ENCODE assay signal across 23 cellular contexts in the genomic region with DNA sequence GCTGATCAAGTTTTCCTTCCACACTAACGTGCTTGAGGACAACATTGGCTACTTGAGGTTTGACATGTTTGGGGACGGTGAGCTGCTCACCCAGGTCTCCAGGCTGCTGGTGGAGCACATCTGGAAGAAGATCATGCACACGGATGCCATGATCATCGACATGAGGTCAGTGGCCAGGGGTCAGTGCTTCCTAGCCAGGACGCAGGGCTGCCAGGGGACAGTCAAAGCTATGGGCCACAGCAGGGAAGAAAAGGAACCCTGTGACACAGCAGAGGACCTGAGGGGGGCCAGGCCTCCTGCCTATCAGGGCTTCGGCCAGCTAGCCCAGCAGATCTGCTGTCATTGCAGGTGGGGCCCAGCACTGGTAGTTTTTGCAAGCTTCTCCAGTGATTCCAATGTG. TPM values are rescaled to one million over a fixed set of nuclear protein-coding genes. Genes with fewer than 3 reads are reported as not detected.
DNase-seq lines count a peak whose midpoint lies in the region; ATAC-seq, FAIRE-seq and TF ChIP-seq lines count a peak whose summit lies in the region.
"Had no signal": no experiment of that assay in that cellular context is flagged by ENCODE, and none has a peak within 500 bp of the region (broad histone marks: within the 10 kb centered on the region; RNA-seq: fewer than 3 reads in every experiment).

No MANE protein-coding gene starts in this region.

- H3K4me1 Mint-ChIP-seq in CD14-positive monocyte = no peaks in the 10 kb centered on the region
- H3K4me1 Mint-ChIP-seq: CD4-positive, alpha-beta memory T cell; H9 had no signal

- no peaks in the 10 kb centered on the region for H3K36me3 ChIP-seq in kidney (ENCODE audit: control insufficient read depth in 1 of 2, insufficient read depth in 2 of 2, low read length in 2 of 2)
- H3K36me3 ChIP-seq in hepatocyte (replicated peaks; ENCODE audit: insufficient read depth, low read depth) = no peaks in the 10 kb centered on the region

- DNase-seq in activated CD4-positive, CD25-positive, alpha-beta regulatory T cell treated with anti-CD3 and anti-CD28 coated beads, Interleukin-2, amount 50 U/mL, for 72 hours = peak; percentile 11
- no peak for DNase-seq in activated CD4-positive, CD25-positive, alpha-beta regulatory T cell (lab: John Stamatoyannopoulos, UW)
- DNase-seq in CD14-positive monocyte (ENCODE audit: low spot score) = peak; percentile 16
- peak; percentile 17 for DNase-seq in kidney
- DNase-seq in sciatic nerve (ENCODE audit: low spot score) = peak; percentile 32
- no peak for DNase-seq in NCI-H146 (lab: John Stamatoyannopoulos, UW)
- DNase-seq in activated CD4-positive, alpha-beta T cell treated with anti-CD3 and anti-CD28 coated beads, Interleukin-2, amount 50 U/mL, for 48 hours = no peak
- DNase-seq in hepatocyte (ENCODE audit: low spot score) = no peak
- DNase-seq: AML-193; CD4-positive, alpha-beta memory T cell; DMS153; DMS79; GDM1; GOT3; H9 had no signal

- H3K4me1 ChIP-seq in kidney (ENCODE audit: control insufficient read depth in 1 of 2, insufficient read depth in 1 of 2, low read depth in 1 of 2, low read length in 2 of 2) (no peaks in the 10 kb centered on the region), hepatocyte (ENCODE audit: insufficient read depth) (no peaks in the 10 kb centered on the region)
- H3K4me1 ChIP-seq: A549 had no signal

- no peaks in the 10 kb centered on the region for H3K79me2 ChIP-seq in hepatocyte

- H3K4me2 ChIP-seq in hepatocyte = no peak overlapping the region
- H3K4me2 ChIP-seq: A549 had no signal

- H3K27ac Mint-ChIP-seq in CD14-positive monocyte = peak overlapping the region in 1 of 7 donors; percentile 81
- H3K27ac Mint-ChIP-seq: CD4-positive, alpha-beta memory T cell had no signal

- H3K4me3 ChIP-seq in kidney (ENCODE audit: low read length in 2 of 2) (no peak overlapping the region), hepatocyte (no peak overlapping the region)
- H3K4me3 ChIP-seq: A549 had no signal

- H3K36me3 Mint-ChIP-seq in CD14-positive monocyte = no peaks in the 10 kb centered on the region
- H3K36me3 Mint-ChIP-seq: CD4-positive, alpha-beta memory T cell had no signal

- no peaks in the 10 kb centered on the region for H3K9me2 ChIP-seq in hepatocyte (replicated peaks; ENCODE audit: insufficient read depth)

- intact Hi-C loops in CD14-positive monocyte (cut with micrococcal nuclease) = no loop called here
- intact Hi-C loops in kidney (cut with DNase I) = no loop called here
- intact Hi-C loops in sciatic nerve (cut with DNase I) = no loop called here

- H3K27ac ChIP-seq in kidney (ENCODE audit: low read depth in 2 of 2, low read length in 2 of 2) (no peak overlapping the region), hepatocyte (no peak overlapping the region)
- H3K27ac ChIP-seq: 22Rv1, A549, C4-2B had no signal

- no peaks in the 10 kb centered on the region for H3K27me3 ChIP-seq in hepatocyte

- 97% methylated on average over 6 of the region's 6 CpGs for WGBS in hepatocyte (ENCODE audit: low lambda C conversion rate, missing lambda C conversion rate)

- no peak overlapping the region for H3K4me3 Mint-ChIP-seq in CD14-positive monocyte
- H3K4me3 Mint-ChIP-seq: CD4-positive, alpha-beta memory T cell; H9 had no signal

- H3K9ac ChIP-seq in kidney (ENCODE audit: low read length in 2 of 2) = no peak overlapping the region

- H3K9me3 ChIP-seq in kidney (ENCODE audit: control insufficient read depth in 1 of 2, low read length in 2 of 2) = no peaks in the 10 kb centered on the region
- no peaks in the 10 kb centered on the region for H3K9me3 ChIP-seq in hepatocyte (ENCODE audit: low read depth)
- H3K9me3 ChIP-seq: A549 had no signal

- no peaks in the 10 kb centered on the region for H3K9me3 Mint-ChIP-seq in CD14-positive monocyte
- H3K9me3 Mint-ChIP-seq: CD4-positive, alpha-beta memory T cell; H9 had no signal

- TF ChIP-seq CTCF in CD14-positive monocyte (IDR thresholded peaks at IDR 0.05) = no peak
- TF ChIP-seq CTCF in kidney (IDR thresholded peaks at IDR 0.05; ENCODE audit: borderline replicate concordance, extremely low read depth, insufficient read depth) = no peak
- TF ChIP-seq CTCF in hepatocyte (IDR thresholded peaks at IDR 0.05; ENCODE audit: poor library complexity) = no peak

- peaks cover 0 to 3% (median 2%) of the 10 kb centered on the region in 3 donors for H3K27me3 Mint-ChIP-seq in CD14-positive monocyte (ENCODE audit: low read depth in 3 of 3)
- H3K27me3 Mint-ChIP-seq: CD4-positive, alpha-beta memory T cell had no signal

- no peak for FAIRE-seq in kidney (lab: Jason Lieb, UNC)
- FAIRE-seq: A549, GM12892, GM18507, HTR-8/SVneo had no signal

- no peak overlapping the region for H2AFZ ChIP-seq in hepatocyte

- ATAC-seq in sciatic nerve = no peak

- no peaks in the 10 kb centered on the region for H4K20me1 ChIP-seq in hepatocyte (ENCODE audit: insufficient read depth, poor library complexity, severe bottlenecking)

RNA-seq across cellular contexts. Expression of a gene that starts 5.2 kb away (rescaled TPM):
- polyA plus RNA-seq in CD14-positive monocyte (not detected), kidney (ENCODE audit: insufficient read depth, low read depth, low replicate concordance) (not detected), hepatocyte (1.1 and 1.3 TPM in 2 replicates)
- total RNA-seq in kidney (not detected), sciatic nerve (not detected), hepatocyte (0.53 and 0.56 TPM in 2 replicates)
- total RNA-seq: CD4-positive, alpha-beta memory T cell; Daoy; H9 had no signal
- polyA plus RNA-seq: A549; BJ; CD4-positive, alpha-beta memory T cell had no signal

RNA-seq across cellular contexts. Expression of a gene that starts 30.7 kb away (rescaled TPM):
- not detected for polyA plus RNA-seq in CD14-positive monocyte
- total RNA-seq in kidney = 0.09 TPM
- 4.0 TPM for polyA plus RNA-seq in kidney (ENCODE audit: insufficient read depth, low read depth, low replicate concordance)
- 0.71 TPM for total RNA-seq in sciatic nerve
- 1.2 and 2.0 TPM in 2 replicates for total RNA-seq in hepatocyte
- polyA plus RNA-seq in hepatocyte = 1.8 and 2.5 TPM in 2 replicates
- total RNA-seq: CD4-positive, alpha-beta memory T cell had no signal

RNA-seq across cellular contexts. Expression of a gene that starts 31.1 kb away (rescaled TPM):
- not detected for polyA plus RNA-seq in CD14-positive monocyte
- not detected for total RNA-seq in kidney
- polyA plus RNA-seq in kidney (ENCODE audit: insufficient read depth, low read depth, low replicate concordance) = not detected
- total RNA-seq in sciatic nerve = not detected
- total RNA-seq in hepatocyte = not detected in 2 replicates
- polyA plus RNA-seq in hepatocyte = 0.39 TPM in 1 of 2 replicates, not detected in the other
- total RNA-seq: CD4-positive, alpha-beta memory T cell; Daoy; H9 had no signal
- polyA plus RNA-seq: A549; BJ; CD4-positive, alpha-beta memory T cell had no signal

RNA-seq across cellular contexts. Expression of a gene that starts 53.4 kb away (rescaled TPM):
- polyA plus RNA-seq in CD14-positive monocyte (not detected), kidney (ENCODE audit: insufficient read depth, low read depth, low replicate concordance) (not detected), hepatocyte (3.3 and 5.7 TPM in 2 replicates)
- total RNA-seq in kidney (1.1 TPM), sciatic nerve (14.4 TPM), hepatocyte (2.3 and 2.5 TPM in 2 replicates)
- polyA plus RNA-seq: BJ had no signal

Comparison
In these comparisons a context has a peak if more than half of its experiments do, and no peak if none do; other contexts are left out.
1. DNase-seq: peak in activated CD4-positive, CD25-positive, alpha-beta regulatory T cell treated with anti-CD3 and anti-CD28 coated beads, Interleukin-2, amount 50 U/mL, for 72 hours (single experiment), CD14-positive monocyte (single experiment), kidney (single experiment) and sciatic nerve (single experiment); none in activated CD4-positive, CD25-positive, alpha-beta regulatory T cell (0 of 4), NCI-H146 (single experiment), activated CD4-positive, alpha-beta T cell treated with anti-CD3 and anti-CD28 coated beads, Interleukin-2, amount 50 U/mL, for 48 hours (0 of 2) and hepatocyte (single experiment).